Comparison of ENCODE assay signal across 7 cellular contexts in genomic region chr19:49593233-49594113, GRCh38. TPM values are rescaled to one million over a fixed set of nuclear protein-coding genes. Genes with fewer than 3 reads are reported as not detected.
DNase-seq lines count a peak whose midpoint lies in the region; ATAC-seq, FAIRE-seq and TF ChIP-seq lines count a peak whose summit lies in the region.

No MANE protein-coding gene starts in this region.

- H3K36me3 Mint-ChIP-seq in activated CD8-positive, alpha-beta T cell treated with anti-CD3 and anti-CD28 coated beads, Interleukin-2, amount 10 ng/mL, durations not matched to agents 7 days and 5 days (ENCODE audit: low read depth): peaks cover 26% of the 10 kb centered on the region

- intact Hi-C loops in lower lobe of right lung (cut with DNase I): no loop called here

- H3K27me3 Mint-ChIP-seq in activated CD8-positive, alpha-beta T cell treated with anti-CD3 and anti-CD28 coated beads, Interleukin-2, amount 10 ng/mL, durations not matched to agents 7 days and 5 days (ENCODE audit: low read depth): peaks cover 2% of the 10 kb centered on the region

- CTCF ChIA-PET in activated CD8-positive, alpha-beta T cell treated with anti-CD3 and anti-CD28 coated beads, Interleukin-2, amount 10 ng/mL, durations not matched to agents 7 days and 5 days (lab: Charles Lee): interaction anchor here (0.9 to 1.5 kb wide), 3 partner anchors 23 to 85 kb away, joined by 4 to 5 read pairs (median 4); no protein-coding TSS in a partner anchor

- POLR2A ChIA-PET in activated CD8-positive, alpha-beta T cell treated with anti-CD3 and anti-CD28 coated beads, Interleukin-2, amount 10 ng/mL, durations not matched to agents 7 days and 5 days (lab: Charles Lee): interaction anchor here (1.1 to 1.7 kb wide), 3 partner anchors 13 to 72 kb away, joined by 3 to 4 read pairs (median 4); partner anchors contain the start of genes BCL2L12, IRF3, NOSIP and RRAS

- H3K27ac ChIP-seq in ectodermal cell (ENCODE audit: insufficient read depth, low read depth, low read length, poor library complexity, severe bottlenecking) (peak overlapping the region; percentile 69), lower lobe of right lung (peak overlapping the region; percentile 53)

- H3K4me3 ChIP-seq in ectodermal cell (ENCODE audit: insufficient read depth, low read depth, low read length) (peak overlapping the region; percentile 99), lower lobe of right lung (peak overlapping the region; percentile 72)

- peak; percentile 99 for DNase-seq in GM18507 (ENCODE audit: extremely low spot score, insufficient read length, low read depth)
- peak; percentile 83 for DNase-seq in NCI-H748 treated with DMSO at 0.1 percent for 48 hours (lab: John Stamatoyannopoulos, UW)
- DNase-seq in activated CD8-positive, alpha-beta T cell treated with anti-CD3 and anti-CD28 coated beads, Interleukin-2, amount 10 ng/mL, durations not matched to agents 7 days and 5 days: peak; percentile 96
- peak; percentile 94 for DNase-seq in lower lobe of right lung
- DNase-seq in stimulated activated CD4-positive, alpha-beta T cell treated with anti-CD3 and anti-CD28 coated beads, Interleukin-4, amount 100 ng/mL, for 4 hours: peak; percentile 92

- H3K36me3 ChIP-seq in ectodermal cell (ENCODE audit: control insufficient read depth, insufficient read depth, low read length): peaks cover 23% of the 10 kb centered on the region
- H3K36me3 ChIP-seq in lower lobe of right lung: peaks cover 46% of the 10 kb centered on the region

- H3K27ac Mint-ChIP-seq in activated CD8-positive, alpha-beta T cell treated with anti-CD3 and anti-CD28 coated beads, Interleukin-2, amount 10 ng/mL, durations not matched to agents 7 days and 5 days: peak overlapping the region; percentile 82

- H3K4me1 ChIP-seq in ectodermal cell (ENCODE audit: control insufficient read depth, insufficient read depth, low read length) (peaks cover 6% of the 10 kb centered on the region), lower lobe of right lung (peaks cover 19% of the 10 kb centered on the region)

- no peak for TF ChIP-seq CTCF in lower lobe of right lung (IDR thresholded peaks at IDR 0.05)

- 6 to 7% methylated on average over 25 to 27 of the region's 27 CpGs for WGBS in ectodermal cell, 2 experiments

- no peaks in the 10 kb centered on the region for H3K9me3 ChIP-seq in ectodermal cell (ENCODE audit: control insufficient read depth, low read length)
- no peaks in the 10 kb centered on the region for H3K9me3 ChIP-seq in lower lobe of right lung

- peak; percentile 48 for ATAC-seq in HG03139 (IDR thresholded peaks at IDR 0.05; ENCODE audit: unreplicated experiment)
- ATAC-seq in activated CD8-positive, alpha-beta T cell treated with anti-CD3 and anti-CD28 coated beads, Interleukin-2, amount 10 ng/mL, durations not matched to agents 7 days and 5 days: peak; percentile 57
- peak; percentile 75 to 77 for ATAC-seq in lower lobe of right lung

- H3K4me3 Mint-ChIP-seq in activated CD8-positive, alpha-beta T cell treated with anti-CD3 and anti-CD28 coated beads, Interleukin-2, amount 10 ng/mL, durations not matched to agents 7 days and 5 days: peak overlapping the region; percentile 80

- FAIRE-seq in GM18507 (lab: Jason Lieb, UNC): peak; percentile 99

- H3K9me3 Mint-ChIP-seq in activated CD8-positive, alpha-beta T cell treated with anti-CD3 and anti-CD28 coated beads, Interleukin-2, amount 10 ng/mL, durations not matched to agents 7 days and 5 days (ENCODE audit: insufficient read depth): no peaks in the 10 kb centered on the region

- no peaks in the 10 kb centered on the region for H3K27me3 ChIP-seq in ectodermal cell (ENCODE audit: control insufficient read depth, insufficient read depth, low read length, poor library complexity, severe bottlenecking)
- no peaks in the 10 kb centered on the region for H3K27me3 ChIP-seq in lower lobe of right lung (ENCODE audit: low read depth)

- H3K4me1 Mint-ChIP-seq in activated CD8-positive, alpha-beta T cell treated with anti-CD3 and anti-CD28 coated beads, Interleukin-2, amount 10 ng/mL, durations not matched to agents 7 days and 5 days (ENCODE audit: low read depth): peaks cover 31% of the 10 kb centered on the region

RNA-seq across cellular contexts. Expression of gene PRR12, which starts 2.5 kb away (rescaled TPM):
- total RNA-seq in activated CD8-positive, alpha-beta T cell treated with anti-CD3 and anti-CD28 coated beads, Interleukin-2, amount 10 ng/mL, durations not matched to agents 7 days and 5 days: 10 to 100 TPM; 39.4 to 39.9 TPM
- polyA plus RNA-seq in ectodermal cell (2013, experiment 1 of 4): 36.5 TPM
- polyA plus RNA-seq in ectodermal cell (2013, experiment 2 of 4): 39.6 TPM
- 30.3 TPM for polyA plus RNA-seq in ectodermal cell (2013, experiment 3 of 4)
- 35.9 TPM for polyA plus RNA-seq in ectodermal cell (2013, experiment 4 of 4)
- 32.0 TPM for total RNA-seq in lower lobe of right lung

RNA-seq across cellular contexts. Expression of gene PRRG2, which starts 12.4 kb away (rescaled TPM):
- 1 to 10 TPM; 1.5 to 1.9 TPM for total RNA-seq in activated CD8-positive, alpha-beta T cell treated with anti-CD3 and anti-CD28 coated beads, Interleukin-2, amount 10 ng/mL, durations not matched to agents 7 days and 5 days
- polyA plus RNA-seq in ectodermal cell (2013, experiment 1 of 4): 1.7 TPM
- 1.6 TPM for polyA plus RNA-seq in ectodermal cell (2013, experiment 2 of 4)
- 2.0 TPM for polyA plus RNA-seq in ectodermal cell (2013, experiment 3 of 4)
- 0.69 TPM for polyA plus RNA-seq in ectodermal cell (2013, experiment 4 of 4)
- total RNA-seq in lower lobe of right lung: 7.6 TPM

RNA-seq across cellular contexts. Expression of gene NOSIP, which starts 13.1 kb away (rescaled TPM):
- total RNA-seq in activated CD8-positive, alpha-beta T cell treated with anti-CD3 and anti-CD28 coated beads, Interleukin-2, amount 10 ng/mL, durations not matched to agents 7 days and 5 days: 100 to 1,000 TPM; 147 to 159 TPM
- polyA plus RNA-seq in ectodermal cell (2013, experiment 1 of 4): 68.9 TPM
- 70.7 TPM for polyA plus RNA-seq in ectodermal cell (2013, experiment 2 of 4)
- polyA plus RNA-seq in ectodermal cell (2013, experiment 3 of 4): 60.6 TPM
- polyA plus RNA-seq in ectodermal cell (2013, experiment 4 of 4): 64.2 TPM
- 47.2 TPM for total RNA-seq in lower lobe of right lung

RNA-seq across cellular contexts. Expression of gene RRAS, which starts 46.5 kb away (rescaled TPM):
- 1 to 10 TPM; 8.1 to 8.4 TPM for total RNA-seq in activated CD8-positive, alpha-beta T cell treated with anti-CD3 and anti-CD28 coated beads, Interleukin-2, amount 10 ng/mL, durations not matched to agents 7 days and 5 days
- polyA plus RNA-seq in ectodermal cell (2013, experiment 1 of 4): 18.0 TPM
- polyA plus RNA-seq in ectodermal cell (2013, experiment 2 of 4): 22.6 TPM
- 23.9 TPM for polyA plus RNA-seq in ectodermal cell (2013, experiment 3 of 4)
- 26.1 TPM for polyA plus RNA-seq in ectodermal cell (2013, experiment 4 of 4)
- total RNA-seq in lower lobe of right lung: 114 TPM

RNA-seq across cellular contexts. Expression of gene SCAF1, which starts 48.5 kb away (rescaled TPM):
- total RNA-seq in activated CD8-positive, alpha-beta T cell treated with anti-CD3 and anti-CD28 coated beads, Interleukin-2, amount 10 ng/mL, durations not matched to agents 7 days and 5 days: 10 to 100 TPM; 61.0 to 64.1 TPM
- 68.2 TPM for polyA plus RNA-seq in ectodermal cell (2013, experiment 1 of 4)
- polyA plus RNA-seq in ectodermal cell (2013, experiment 2 of 4): 74.4 TPM
- 46.6 TPM for polyA plus RNA-seq in ectodermal cell (2013, experiment 3 of 4)
- polyA plus RNA-seq in ectodermal cell (2013, experiment 4 of 4): 47.8 TPM
- total RNA-seq in lower lobe of right lung: 59.4 TPM

Comparison
In these comparisons a context has a peak if more than half of its experiments do, and no peak if none do; other contexts are left out.
1. Peak in every context shown above with its lines: DNase-seq, ATAC-seq, H3K4me3 ChIP-seq and H3K27ac ChIP-seq.